ENCODE assay signal across 1 cellular context in the genomic region with DNA sequence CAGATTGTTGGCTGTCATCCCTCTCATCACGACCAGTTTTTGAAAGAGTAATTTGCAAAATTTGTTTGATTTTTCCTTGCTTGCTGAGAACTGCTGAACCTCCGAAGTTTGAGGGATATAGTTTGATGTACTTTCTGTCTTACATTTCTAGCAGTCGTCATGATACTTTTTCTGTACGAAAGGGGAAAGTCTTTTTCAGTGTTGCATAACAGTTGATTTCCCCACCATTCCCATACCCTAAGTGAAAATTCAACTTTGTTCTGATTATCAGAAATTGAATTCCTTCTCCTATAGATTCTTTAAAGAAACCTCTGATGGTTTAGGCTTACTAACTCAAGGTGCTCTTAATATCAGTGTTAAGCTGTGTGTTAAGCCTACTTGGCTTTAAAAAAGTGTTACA.
TF ChIP-seq lines count a peak whose summit lies in the region.

No MANE protein-coding gene starts in this region.

TF ChIP-seq in HEK293, 187 proteins besides CTCF, POLR2A, EP300 and RAD21 (continued from another document):
- TF ChIP-seq, protein P1, sequence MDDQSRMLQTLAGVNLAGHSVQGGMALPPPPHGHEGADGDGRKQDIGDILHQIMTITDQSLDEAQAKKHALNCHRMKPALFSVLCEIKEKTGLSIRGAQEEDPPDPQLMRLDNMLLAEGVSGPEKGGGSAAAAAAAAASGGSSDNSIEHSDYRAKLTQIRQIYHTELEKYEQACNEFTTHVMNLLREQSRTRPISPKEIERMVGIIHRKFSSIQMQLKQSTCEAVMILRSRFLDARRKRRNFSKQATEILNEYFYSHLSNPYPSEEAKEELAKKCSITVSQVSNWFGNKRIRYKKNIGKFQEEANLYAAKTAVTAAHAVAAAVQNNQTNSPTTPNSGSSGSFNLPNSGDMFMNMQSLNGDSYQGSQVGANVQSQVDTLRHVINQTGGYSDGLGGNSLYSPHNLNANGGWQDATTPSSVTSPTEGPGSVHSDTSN (CRISPR knock-in tag; IDR thresholded peaks at IDR 0.05): no peak
- no peak for TF ChIP-seq ZNF211 (tag by site-specific recombination; IDR thresholded peaks at IDR 0.05; ENCODE audit: low read depth)
- no peak for TF ChIP-seq HOXA7 (CRISPR knock-in tag; IDR thresholded peaks at IDR 0.05; ENCODE audit: borderline replicate concordance)
- TF ChIP-seq, protein P2, sequence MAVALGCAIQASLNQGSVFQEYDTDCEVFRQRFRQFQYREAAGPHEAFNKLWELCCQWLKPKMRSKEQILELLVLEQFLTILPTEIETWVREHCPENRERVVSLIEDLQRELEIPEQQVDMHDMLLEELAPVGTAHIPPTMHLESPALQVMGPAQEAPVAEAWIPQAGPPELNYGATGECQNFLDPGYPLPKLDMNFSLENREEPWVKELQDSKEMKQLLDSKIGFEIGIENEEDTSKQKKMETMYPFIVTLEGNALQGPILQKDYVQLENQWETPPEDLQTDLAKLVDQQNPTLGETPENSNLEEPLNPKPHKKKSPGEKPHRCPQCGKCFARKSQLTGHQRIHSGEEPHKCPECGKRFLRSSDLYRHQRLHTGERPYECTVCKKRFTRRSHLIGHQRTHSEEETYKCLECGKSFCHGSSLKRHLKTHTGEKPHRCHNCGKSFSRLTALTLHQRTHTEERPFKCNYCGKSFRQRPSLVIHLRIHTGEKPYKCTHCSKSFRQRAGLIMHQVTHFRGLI (tag by site-specific recombination; IDR thresholded peaks at IDR 0.05): no peak
- TF ChIP-seq ZNF140 (tag by site-specific recombination; IDR thresholded peaks at IDR 0.05): no peak
- TF ChIP-seq, protein P3, sequence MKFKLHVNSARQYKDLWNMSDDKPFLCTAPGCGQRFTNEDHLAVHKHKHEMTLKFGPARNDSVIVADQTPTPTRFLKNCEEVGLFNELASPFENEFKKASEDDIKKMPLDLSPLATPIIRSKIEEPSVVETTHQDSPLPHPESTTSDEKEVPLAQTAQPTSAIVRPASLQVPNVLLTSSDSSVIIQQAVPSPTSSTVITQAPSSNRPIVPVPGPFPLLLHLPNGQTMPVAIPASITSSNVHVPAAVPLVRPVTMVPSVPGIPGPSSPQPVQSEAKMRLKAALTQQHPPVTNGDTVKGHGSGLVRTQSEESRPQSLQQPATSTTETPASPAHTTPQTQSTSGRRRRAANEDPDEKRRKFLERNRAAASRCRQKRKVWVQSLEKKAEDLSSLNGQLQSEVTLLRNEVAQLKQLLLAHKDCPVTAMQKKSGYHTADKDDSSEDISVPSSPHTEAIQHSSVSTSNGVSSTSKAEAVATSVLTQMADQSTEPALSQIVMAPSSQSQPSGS (tag by site-specific recombination; IDR thresholded peaks at IDR 0.05; ENCODE audit: low read depth): no peak
- TF ChIP-seq ZNF202 (tag by site-specific recombination; IDR thresholded peaks at IDR 0.05; ENCODE audit: borderline replicate concordance): no peak
- TF ChIP-seq PRDM1 (tag by site-specific recombination; IDR thresholded peaks at IDR 0.05): peak; percentile 90
- TF ChIP-seq, protein P4, sequence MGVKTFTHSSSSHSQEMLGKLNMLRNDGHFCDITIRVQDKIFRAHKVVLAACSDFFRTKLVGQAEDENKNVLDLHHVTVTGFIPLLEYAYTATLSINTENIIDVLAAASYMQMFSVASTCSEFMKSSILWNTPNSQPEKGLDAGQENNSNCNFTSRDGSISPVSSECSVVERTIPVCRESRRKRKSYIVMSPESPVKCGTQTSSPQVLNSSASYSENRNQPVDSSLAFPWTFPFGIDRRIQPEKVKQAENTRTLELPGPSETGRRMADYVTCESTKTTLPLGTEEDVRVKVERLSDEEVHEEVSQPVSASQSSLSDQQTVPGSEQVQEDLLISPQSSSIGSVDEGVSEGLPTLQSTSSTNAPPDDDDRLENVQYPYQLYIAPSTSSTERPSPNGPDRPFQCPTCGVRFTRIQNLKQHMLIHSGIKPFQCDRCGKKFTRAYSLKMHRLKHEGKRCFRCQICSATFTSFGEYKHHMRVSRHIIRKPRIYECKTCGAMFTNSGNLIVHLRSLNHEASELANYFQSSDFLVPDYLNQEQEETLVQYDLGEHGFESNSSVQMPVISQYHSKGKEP (tag by site-specific recombination; IDR thresholded peaks at IDR 0.05): 0 out of 2 replicates have a peak, but pooled peaks have one; percentile 10
- TF ChIP-seq, protein P5, sequence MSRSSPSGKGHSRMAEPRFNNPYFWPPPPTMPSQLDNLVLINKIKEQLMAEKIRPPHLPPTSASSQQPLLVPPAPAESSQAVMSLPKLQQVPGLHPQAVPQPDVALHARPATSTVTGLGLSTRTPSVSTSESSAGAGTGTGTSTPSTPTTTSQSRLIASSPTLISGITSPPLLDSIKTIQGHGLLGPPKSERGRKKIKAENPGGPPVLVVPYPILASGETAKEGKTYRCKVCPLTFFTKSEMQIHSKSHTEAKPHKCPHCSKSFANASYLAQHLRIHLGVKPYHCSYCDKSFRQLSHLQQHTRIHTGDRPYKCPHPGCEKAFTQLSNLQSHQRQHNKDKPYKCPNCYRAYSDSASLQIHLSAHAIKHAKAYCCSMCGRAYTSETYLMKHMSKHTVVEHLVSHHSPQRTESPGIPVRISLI (tag by site-specific recombination; IDR thresholded peaks at IDR 0.05): no peak
- 0 out of 2 replicates have a peak, but pooled peaks have one; percentile 8 for TF ChIP-seq ZNF404 (tag by site-specific recombination; IDR thresholded peaks at IDR 0.05)
- 0 out of 2 replicates have a peak, but pooled peaks have one; percentile 24 for TF ChIP-seq PRDM6 (tag by site-specific recombination; IDR thresholded peaks at IDR 0.05)
